Comparison of ENCODE assay signal across 20 cellular contexts in genomic region chr9:22855956-22856355, GRCh38.
"Had no signal": no experiment of that assay in that cellular context is flagged by ENCODE, and none has a peak within 500 bp of the region (broad histone marks: within the 10 kb centered on the region; RNA-seq: fewer than 3 reads in every experiment).

No MANE protein-coding gene starts in this region.

- DNase-seq: cortex of kidney; effector memory CD8-positive, alpha-beta T cell; erythroblast; esophagus squamous epithelium; foreskin melanocyte; glutamatergic neuron; heart right ventricle; hippocampal formation; kidney; mesenchymal stem cell; mucosa of descending colon; naive B cell; right lobe of liver; small intestine; stimulated activated CD4-positive, alpha-beta T cell treated with anti-CD3 and anti-CD28 coated beads, Interleukin-15, amount 100 ng/mL, for 24 hours; stimulated activated CD4-positive, alpha-beta T cell treated with anti-CD3 and anti-CD28 coated beads, Interleukin-2, amount 100 ng/mL, for 48 hours; stimulated activated naive B cell treated with anti-CD40 and anti-IgM and Interleukin-4, amounts not matched to agents 10 μg/mL and 1 μg/mL and 100 μg/mL, for 72 hours; upper lobe of left lung had no signal

- ATAC-seq: effector memory CD8-positive, alpha-beta T cell; heart right ventricle; left lobe of liver; mucosa of descending colon; natural killer cell treated with Interleukin-12 subunit alpha and Interleukin-12 subunit beta and Interleukin-15 and Interleukin-18, amount 100 ng/mL, for 72 hours; right lobe of liver; stimulated activated naive B cell treated with anti-CD40 and anti-IgM and Interleukin-4, amounts not matched to agents 10 μg/mL and 1 μg/mL and 100 μg/mL, for 72 hours had no signal
